Comparison of ENCODE assay signal across 16 cellular contexts in the genomic region with DNA sequence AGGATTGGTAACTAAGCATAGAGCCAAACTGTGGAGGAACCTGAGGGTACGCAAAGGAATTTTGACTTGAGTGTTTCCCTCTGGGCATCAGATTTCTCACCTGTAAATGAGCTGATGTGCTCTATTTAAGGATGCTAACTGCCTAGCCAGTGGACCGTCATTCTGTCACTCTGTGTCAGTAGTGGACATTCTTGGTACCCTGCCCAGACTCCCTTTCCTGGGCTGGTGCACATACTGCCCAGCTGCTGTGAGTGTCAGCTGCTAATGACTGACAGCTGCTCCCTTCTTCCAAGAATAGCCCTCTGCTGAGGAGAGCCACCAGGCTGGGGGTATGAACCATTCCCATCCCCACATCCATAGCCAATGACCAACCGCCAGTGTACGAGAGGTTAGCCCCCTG.
A peak's percentile ranks its signal among the peaks of the same experiment; 100 is the strongest.
DNase-seq lines count a peak whose midpoint lies in the region; ATAC-seq and TF ChIP-seq lines count a peak whose summit lies in the region.
"Had no signal": no experiment of that assay in that cellular context is flagged by ENCODE, and none has a peak within 500 bp of the region (broad histone marks: within the 10 kb centered on the region; RNA-seq: fewer than 3 reads in every experiment).

No MANE protein-coding gene starts in this region.

- WGBS in heart right ventricle, 2 donors, result 42 to 69% methylated on average over 4 of the region's 4 CpGs

- intact Hi-C loops in Right ventricle myocardium inferior (cut with DNase I) (no loop called here), heart right ventricle (cut with DNase I) (no loop called here)

- peaks cover 5% of the 10 kb centered on the region for H3K4me1 Mint-ChIP-seq in activated naive CD8-positive, alpha-beta T cell treated with anti-CD3 and anti-CD28 coated beads for 36 hours

- H3K9me3 Mint-ChIP-seq in activated naive CD8-positive, alpha-beta T cell treated with anti-CD3 and anti-CD28 coated beads for 36 hours, result no peaks in the 10 kb centered on the region
- H3K9me3 Mint-ChIP-seq: CD8-positive, alpha-beta memory T cell had no signal

- H3K27me3 ChIP-seq in right atrium auricular region (no peaks in the 10 kb centered on the region), heart right ventricle (no peaks in the 10 kb centered on the region)

- no peaks in the 10 kb centered on the region for H3K36me3 Mint-ChIP-seq in activated naive CD8-positive, alpha-beta T cell treated with anti-CD3 and anti-CD28 coated beads for 36 hours
- H3K36me3 Mint-ChIP-seq: CD8-positive, alpha-beta memory T cell had no signal

- H3K4me1 ChIP-seq in right atrium auricular region, result peaks cover 0 to 4% of the 10 kb centered on the region in 2 donors
- peaks cover 0 to 13% (median 0%) of the 10 kb centered on the region in 9 donors for H3K4me1 ChIP-seq in heart right ventricle
- H3K4me1 ChIP-seq: Caco-2, HAP-1 had no signal

- ATAC-seq in Right ventricle myocardium inferior, result peak; percentile 94
- ATAC-seq in heart right ventricle, result peak; percentile 69 to 99 (median 89)
- no peak for ATAC-seq in HG03025 (IDR thresholded peaks at IDR 0.05; ENCODE audit: low FRiP score, unreplicated experiment)

- H3K27ac ChIP-seq in right atrium auricular region, result no peak overlapping the region
- H3K27ac ChIP-seq in heart right ventricle, result no peak overlapping the region
- H3K27ac ChIP-seq: 22Rv1, HL-60 had no signal

- DNase-seq in Right ventricle myocardium inferior (ENCODE audit: missing footprints), result no peak
- no peak for DNase-seq in right atrium auricular region (ENCODE audit: low spot score)
- DNase-seq in heart right ventricle, result peak; percentile 20 to 74
- peak; percentile 49 for DNase-seq in myocyte (ENCODE audit: low read depth)
- DNase-seq in MV-4-11 (lab: John Stamatoyannopoulos, UW), result no peak
- no peak for DNase-seq in activated naive CD4-positive, alpha-beta T cell treated with Interleukin-2 at 50 U/mL for 16 hours
- no peak for DNase-seq in activated naive CD8-positive, alpha-beta T cell treated with anti-CD3 and anti-CD28 coated beads for 36 hours
- DNase-seq: Caco-2; CD8-positive, alpha-beta memory T cell; DND-41; GDM1; GOT3 had no signal

- TF ChIP-seq CTCF in right atrium auricular region (IDR thresholded peaks at IDR 0.05) (no peak), heart right ventricle (IDR thresholded peaks at IDR 0.05) (no peak)

- H3K36me3 ChIP-seq in right atrium auricular region, result no peaks in the 10 kb centered on the region
- H3K36me3 ChIP-seq in heart right ventricle, result no peaks in the 10 kb centered on the region
- H3K36me3 ChIP-seq: HAP-1 had no signal

- H3K9me3 ChIP-seq in right atrium auricular region, result no peaks in the 10 kb centered on the region
- no peaks in the 10 kb centered on the region for H3K9me3 ChIP-seq in heart right ventricle
- H3K9me3 ChIP-seq: Caco-2, HAP-1 had no signal

- H3K4me3 Mint-ChIP-seq in activated naive CD8-positive, alpha-beta T cell treated with anti-CD3 and anti-CD28 coated beads for 36 hours, result no peak overlapping the region
- H3K4me3 Mint-ChIP-seq: CD8-positive, alpha-beta memory T cell had no signal

- H3K27ac Mint-ChIP-seq in activated naive CD8-positive, alpha-beta T cell treated with anti-CD3 and anti-CD28 coated beads for 36 hours, result no peak overlapping the region
- H3K27ac Mint-ChIP-seq: CD8-positive, alpha-beta memory T cell had no signal

- peaks cover 11% of the 10 kb centered on the region for H3K27me3 Mint-ChIP-seq in activated naive CD8-positive, alpha-beta T cell treated with anti-CD3 and anti-CD28 coated beads for 36 hours

- H3K4me3 ChIP-seq in right atrium auricular region, result no peak overlapping the region
- no peak overlapping the region for H3K4me3 ChIP-seq in heart right ventricle
- H3K4me3 ChIP-seq: HAP-1 had no signal

Comparison
In these comparisons a context has a peak if more than half of its experiments do, and no peak if none do; other contexts are left out.
1. DNase-seq: peak in heart right ventricle (2 of 2) and myocyte (single experiment); none in Right ventricle myocardium inferior (single experiment), right atrium auricular region (single experiment), MV-4-11 (single experiment), activated naive CD4-positive, alpha-beta T cell treated with Interleukin-2 at 50 U/mL for 16 hours (single experiment) and activated naive CD8-positive, alpha-beta T cell treated with anti-CD3 and anti-CD28 coated beads for 36 hours (single experiment).